In the genomic region with DNA sequence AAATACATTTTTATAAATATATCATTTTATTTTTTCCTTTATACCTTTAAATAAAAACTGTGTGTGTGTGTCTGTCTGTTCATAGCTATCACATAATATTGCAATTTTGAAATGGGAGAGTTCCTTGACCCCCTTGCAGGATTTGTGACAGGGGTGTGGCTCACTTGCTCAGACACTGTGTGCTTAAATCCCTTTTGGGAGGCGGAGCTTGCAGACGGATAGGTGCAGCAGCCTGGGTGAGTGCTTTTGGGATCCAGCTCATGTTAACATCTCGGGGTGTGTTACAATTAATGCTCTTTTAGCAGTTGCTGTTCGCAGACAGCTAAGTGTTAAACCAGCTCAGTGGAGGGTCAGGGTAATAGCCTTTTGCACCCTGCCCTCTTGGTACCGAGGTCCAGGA, we compare ENCODE assay signal across 3 cellular contexts.
"Had no signal": no experiment of that assay in that cellular context is flagged by ENCODE, and none has a peak within 500 bp of the region (broad histone marks: within the 10 kb centered on the region; RNA-seq: fewer than 3 reads in every experiment).

No MANE protein-coding gene starts in this region.

- ATAC-seq: GM12878 had no signal

- H3K4me3 ChIP-seq: GM12878 had no signal

- DNase-seq: GDM1, GF-D8 had no signal
